8 cellular contexts compared by ENCODE assay signal in the genomic region with DNA sequence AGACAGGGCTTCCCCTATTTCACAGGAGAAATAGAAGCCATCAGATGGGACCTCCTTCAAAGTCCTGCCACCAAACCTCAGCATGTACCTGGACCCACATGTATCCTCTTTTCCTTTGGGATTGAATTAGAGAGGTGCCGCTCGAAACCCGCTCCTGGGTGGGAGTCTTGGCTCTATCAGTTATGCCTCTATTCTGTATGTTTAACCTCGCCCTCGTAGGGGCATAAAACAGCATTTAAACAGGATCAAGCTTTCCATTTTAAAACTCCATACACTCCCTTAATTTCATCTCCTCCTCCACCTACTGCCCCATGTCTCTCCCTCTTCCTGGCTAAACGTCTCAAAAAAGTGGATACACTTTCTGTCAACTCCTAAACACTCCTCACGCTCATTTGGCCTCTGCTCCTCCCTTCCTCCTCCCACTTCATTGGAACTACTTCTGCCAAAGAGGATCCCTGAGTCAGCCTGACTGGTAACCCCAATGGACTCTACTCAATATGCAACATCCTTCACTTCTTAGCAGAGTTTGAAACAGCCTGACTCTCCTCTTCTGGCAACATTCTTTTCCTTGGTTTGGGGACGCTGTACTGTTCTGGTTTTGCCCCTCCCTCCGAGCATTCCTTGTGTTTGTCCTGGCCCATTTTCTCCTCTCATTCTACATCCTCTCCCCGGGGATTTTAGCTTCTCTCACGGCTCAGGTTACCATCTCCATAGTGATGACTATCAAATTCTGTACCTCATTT. TPM values are rescaled to one million over a fixed set of nuclear protein-coding genes. Genes with fewer than 3 reads are reported as not detected.
DNase-seq lines count a peak whose midpoint lies in the region; ATAC-seq and TF ChIP-seq lines count a peak whose summit lies in the region.

No MANE protein-coding gene starts in this region.

- peak overlapping the region in 2 of 4 donors; percentile 6 to 7 for H3K27ac ChIP-seq in gastroesophageal sphincter
- H3K27ac ChIP-seq in psoas muscle, result peak overlapping the region; percentile 38

- DNase-seq in GM20000 (ENCODE audit: low spot score), result peak; percentile 38
- no peak for DNase-seq in psoas muscle
- DNase-seq in NOMO-1 (lab: John Stamatoyannopoulos, UW; ENCODE audit: unreplicated experiment in 2 of 2), result no peak
- DNase-seq in NK-92 (lab: John Stamatoyannopoulos, UW; ENCODE audit: unreplicated experiment), result no peak
- no peak for DNase-seq in NCI-H1694 (lab: John Stamatoyannopoulos, UW)

- H3K36me3 ChIP-seq in gastroesophageal sphincter (peaks cover 0 to 59% of the 10 kb centered on the region in 2 donors), psoas muscle (ENCODE audit: insufficient read depth in 1 of 2, low read depth in 1 of 2) (peaks cover 8 to 65% of the 10 kb centered on the region in 2 donors)

- TF ChIP-seq POLR2A in gastroesophageal sphincter (IDR thresholded peaks at IDR 0.05), result no peak

- TF ChIP-seq CTCF in GM20000 (IDR thresholded peaks at IDR 0.05; ENCODE audit: extremely low read depth, missing control alignments) (no peak), gastroesophageal sphincter (IDR thresholded peaks at IDR 0.05) (no peak), psoas muscle (IDR thresholded peaks at IDR 0.05) (no peak)

- WGBS in gastroesophageal sphincter (ENCODE audit: low coverage in 1 of 2), 2 donors, result 52 to 65% methylated on average over 9 to 11 of the region's 11 CpGs
- 55 to 59% (median 56%) methylated on average over 11 of the region's 11 CpGs for WGBS in psoas muscle, 3 donors

- TF ChIP-seq EP300 in gastroesophageal sphincter (IDR thresholded peaks at IDR 0.05), result no peak

- intact Hi-C loops in psoas muscle (cut with DNase I), result no loop called here

- ATAC-seq in SK-N-SH treated with all-trans-retinoic acid at 6 μM for 48 hours (peak; percentile 68), gastroesophageal sphincter (peak; percentile 51), psoas muscle (peak; percentile 47 to 70 (median 56)), GM19328 (IDR thresholded peaks at IDR 0.05; ENCODE audit: unreplicated experiment) (no peak)

- H3K27me3 ChIP-seq in gastroesophageal sphincter, result no peaks in the 10 kb centered on the region
- H3K27me3 ChIP-seq in psoas muscle (ENCODE audit: insufficient read depth in 3 of 3, low read length in 2 of 3), result no peaks in the 10 kb centered on the region

- H3K4me3 ChIP-seq in gastroesophageal sphincter (no peak overlapping the region), psoas muscle (no peak overlapping the region)

- H3K9me3 ChIP-seq in gastroesophageal sphincter (no peaks in the 10 kb centered on the region), psoas muscle (no peaks in the 10 kb centered on the region)

- H3K4me1 ChIP-seq in gastroesophageal sphincter (peaks cover 0 to 10% (median 0%) of the 10 kb centered on the region in 3 donors), psoas muscle (peaks cover 15% of the 10 kb centered on the region)

TF ChIP-seq in SK-N-SH treated with all-trans-retinoic acid at 6 μM for 48 hours, 23 proteins besides CTCF, POLR2A, EP300 and RAD21:
- TF ChIP-seq BACH2 (CRISPR knock-in tag; IDR thresholded peaks at IDR 0.05; ENCODE audit: borderline replicate concordance) (no peak), TCF4 (CRISPR knock-in tag; IDR thresholded peaks at IDR 0.05; ENCODE audit: borderline replicate concordance) (no peak), RARB (CRISPR knock-in tag; IDR thresholded peaks at IDR 0.05) (no peak), PATZ1 (CRISPR knock-in tag; IDR thresholded peaks at IDR 0.05; ENCODE audit: borderline replicate concordance) (no peak), ISL1 (CRISPR knock-in tag; IDR thresholded peaks at IDR 0.05) (no peak), ZFP30 (CRISPR knock-in tag; IDR thresholded peaks at IDR 0.05) (no peak), CREB5 (CRISPR knock-in tag; IDR thresholded peaks at IDR 0.05; ENCODE audit: low read depth) (no peak), ARNTL (CRISPR knock-in tag; IDR thresholded peaks at IDR 0.05; ENCODE audit: borderline replicate concordance, low read depth) (no peak), PPARA (CRISPR knock-in tag; IDR thresholded peaks at IDR 0.05; ENCODE audit: borderline replicate concordance) (no peak), ZNF8 (CRISPR knock-in tag; IDR thresholded peaks at IDR 0.05) (no peak), OSR1 (CRISPR knock-in tag; IDR thresholded peaks at IDR 0.05) (no peak), ZNF70 (CRISPR knock-in tag; IDR thresholded peaks at IDR 0.05) (no peak)
- TF ChIP-seq, protein P1, sequence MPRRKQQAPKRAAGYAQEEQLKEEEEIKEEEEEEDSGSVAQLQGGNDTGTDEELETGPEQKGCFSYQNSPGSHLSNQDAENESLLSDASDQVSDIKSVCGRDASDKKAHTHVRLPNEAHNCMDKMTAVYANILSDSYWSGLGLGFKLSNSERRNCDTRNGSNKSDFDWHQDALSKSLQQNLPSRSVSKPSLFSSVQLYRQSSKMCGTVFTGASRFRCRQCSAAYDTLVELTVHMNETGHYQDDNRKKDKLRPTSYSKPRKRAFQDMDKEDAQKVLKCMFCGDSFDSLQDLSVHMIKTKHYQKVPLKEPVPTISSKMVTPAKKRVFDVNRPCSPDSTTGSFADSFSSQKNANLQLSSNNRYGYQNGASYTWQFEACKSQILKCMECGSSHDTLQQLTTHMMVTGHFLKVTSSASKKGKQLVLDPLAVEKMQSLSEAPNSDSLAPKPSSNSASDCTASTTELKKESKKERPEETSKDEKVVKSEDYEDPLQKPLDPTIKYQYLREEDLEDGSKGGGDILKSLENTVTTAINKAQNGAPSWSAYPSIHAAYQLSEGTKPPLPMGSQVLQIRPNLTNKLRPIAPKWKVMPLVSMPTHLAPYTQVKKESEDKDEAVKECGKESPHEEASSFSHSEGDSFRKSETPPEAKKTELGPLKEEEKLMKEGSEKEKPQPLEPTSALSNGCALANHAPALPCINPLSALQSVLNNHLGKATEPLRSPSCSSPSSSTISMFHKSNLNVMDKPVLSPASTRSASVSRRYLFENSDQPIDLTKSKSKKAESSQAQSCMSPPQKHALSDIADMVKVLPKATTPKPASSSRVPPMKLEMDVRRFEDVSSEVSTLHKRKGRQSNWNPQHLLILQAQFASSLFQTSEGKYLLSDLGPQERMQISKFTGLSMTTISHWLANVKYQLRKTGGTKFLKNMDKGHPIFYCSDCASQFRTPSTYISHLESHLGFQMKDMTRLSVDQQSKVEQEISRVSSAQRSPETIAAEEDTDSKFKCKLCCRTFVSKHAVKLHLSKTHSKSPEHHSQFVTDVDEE (CRISPR knock-in tag; IDR thresholded peaks at IDR 0.05), result no peak
- TF ChIP-seq, protein P2, sequence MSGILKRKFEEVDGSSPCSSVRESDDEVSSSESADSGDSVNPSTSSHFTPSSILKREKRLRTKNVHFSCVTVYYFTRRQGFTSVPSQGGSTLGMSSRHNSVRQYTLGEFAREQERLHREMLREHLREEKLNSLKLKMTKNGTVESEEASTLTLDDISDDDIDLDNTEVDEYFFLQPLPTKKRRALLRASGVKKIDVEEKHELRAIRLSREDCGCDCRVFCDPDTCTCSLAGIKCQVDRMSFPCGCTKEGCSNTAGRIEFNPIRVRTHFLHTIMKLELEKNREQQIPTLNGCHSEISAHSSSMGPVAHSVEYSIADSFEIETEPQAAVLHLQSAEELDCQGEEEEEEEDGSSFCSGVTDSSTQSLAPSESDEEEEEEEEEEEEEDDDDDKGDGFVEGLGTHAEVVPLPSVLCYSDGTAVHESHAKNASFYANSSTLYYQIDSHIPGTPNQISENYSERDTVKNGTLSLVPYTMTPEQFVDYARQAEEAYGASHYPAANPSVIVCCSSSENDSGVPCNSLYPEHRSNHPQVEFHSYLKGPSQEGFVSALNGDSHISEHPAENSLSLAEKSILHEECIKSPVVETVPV (CRISPR knock-in tag; IDR thresholded peaks at IDR 0.05), result no peak
- TF ChIP-seq, protein P3, sequence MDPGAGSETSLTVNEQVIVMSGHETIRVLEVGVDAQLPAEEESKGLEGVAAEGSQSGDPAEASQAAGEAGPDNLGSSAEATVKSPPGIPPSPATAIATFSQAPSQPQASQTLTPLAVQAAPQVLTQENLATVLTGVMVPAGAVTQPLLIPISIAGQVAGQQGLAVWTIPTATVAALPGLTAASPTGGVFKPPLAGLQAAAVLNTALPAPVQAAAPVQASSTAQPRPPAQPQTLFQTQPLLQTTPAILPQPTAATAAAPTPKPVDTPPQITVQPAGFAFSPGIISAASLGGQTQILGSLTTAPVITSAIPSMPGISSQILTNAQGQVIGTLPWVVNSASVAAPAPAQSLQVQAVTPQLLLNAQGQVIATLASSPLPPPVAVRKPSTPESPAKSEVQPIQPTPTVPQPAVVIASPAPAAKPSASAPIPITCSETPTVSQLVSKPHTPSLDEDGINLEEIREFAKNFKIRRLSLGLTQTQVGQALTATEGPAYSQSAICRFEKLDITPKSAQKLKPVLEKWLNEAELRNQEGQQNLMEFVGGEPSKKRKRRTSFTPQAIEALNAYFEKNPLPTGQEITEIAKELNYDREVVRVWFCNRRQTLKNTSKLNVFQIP (CRISPR knock-in tag; IDR thresholded peaks at IDR 0.05; ENCODE audit: borderline replicate concordance, low read depth), result no peak

RNA-seq across cellular contexts. Expression of gene MUC20, which starts 23.0 kb away (rescaled TPM):
- total RNA-seq in gastroesophageal sphincter, result 1 to 10 TPM; 2.0 to 7.7 (median 4.8) TPM
- total RNA-seq in psoas muscle, result 1 to 10 TPM; 1.4 to 3.9 (median 1.6) TPM
- 1 to 10 TPM; 1.3 to 2.1 (median 1.4) TPM for polyA plus RNA-seq in psoas muscle
